ENCODE assay signal across 11 cellular contexts in genomic region chr20:16483024-16483423, GRCh38.
"Had no signal": no experiment of that assay in that cellular context is flagged by ENCODE, and none has a peak within 500 bp of the region (broad histone marks: within the 10 kb centered on the region; RNA-seq: fewer than 3 reads in every experiment).

No MANE protein-coding gene starts in this region.

- H2AFZ ChIP-seq: GM23248, GM23338 had no signal

- H3K4me2 ChIP-seq: GM23338 had no signal

- H3K36me3 ChIP-seq: HAP-1 had no signal

- FAIRE-seq: H1, H54 had no signal

- H3K9ac ChIP-seq: GM23248 had no signal

- DNase-seq: GM23248, GOT3, H7, H9, HCEC 1CT, HFFc6 had no signal

- ATAC-seq: GM23338, HCT116 had no signal

- H3K4me3 ChIP-seq: GM23248, GM23338, HAP-1 had no signal

- H3K4me1 ChIP-seq: HAP-1 had no signal

- H3K27ac ChIP-seq: GM23248 had no signal

- H3K9me3 ChIP-seq: HAP-1 had no signal
